22 cellular contexts compared by ENCODE assay signal in the genomic region with DNA sequence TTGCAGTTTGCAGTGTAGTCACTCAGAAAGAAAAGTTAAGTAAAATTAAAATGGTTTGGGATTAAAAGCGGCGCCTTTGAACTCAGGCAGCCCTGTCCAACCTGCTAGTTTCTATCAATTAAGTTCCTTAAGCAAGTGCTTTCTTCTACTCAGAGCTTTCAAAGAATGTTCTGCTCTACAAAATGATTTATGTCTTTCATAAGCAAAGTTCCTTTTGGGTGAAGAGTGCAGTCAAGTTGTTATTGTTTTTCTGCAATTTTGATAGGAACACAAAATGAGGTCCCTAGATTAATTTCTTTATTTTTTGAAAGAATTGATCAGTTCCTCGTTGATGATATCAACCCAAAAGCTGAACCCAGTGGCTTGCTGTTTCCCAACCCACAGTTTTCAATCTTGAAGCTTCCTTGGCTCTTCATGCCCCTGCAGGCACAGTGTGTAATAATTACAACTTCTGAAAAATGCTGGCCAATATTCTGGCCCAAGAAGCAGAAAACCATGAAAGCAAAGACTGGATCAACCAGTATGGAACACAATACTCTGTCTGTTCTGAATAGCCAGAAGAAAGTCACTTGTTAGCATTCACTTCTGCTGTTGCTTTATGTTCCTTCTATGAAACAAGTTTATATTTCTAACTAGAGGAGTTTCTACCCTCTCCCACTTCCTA.
DNase-seq lines count a peak whose midpoint lies in the region; ATAC-seq and TF ChIP-seq lines count a peak whose summit lies in the region.
"Had no signal": no experiment of that assay in that cellular context is flagged by ENCODE, and none has a peak within 500 bp of the region (broad histone marks: within the 10 kb centered on the region; RNA-seq: fewer than 3 reads in every experiment).

No MANE protein-coding gene starts in this region.

- no peaks in the 10 kb centered on the region for H3K27me3 Mint-ChIP-seq in brain
- H3K27me3 Mint-ChIP-seq: activated CD4-positive, alpha-beta memory T cell treated with anti-CD3 and anti-CD28 coated beads, Interleukin-2, amount 10 ng/mL, durations not matched to agents 7 days and 5 days had no signal

- ATAC-seq in SK-N-SH treated with all-trans-retinoic acid at 6 μM for 48 hours, result no peak
- ATAC-seq in HG02884 (IDR thresholded peaks at IDR 0.05; ENCODE audit: unreplicated experiment), result no peak
- ATAC-seq in GM21529 (IDR thresholded peaks at IDR 0.05; ENCODE audit: unreplicated experiment), result no peak
- ATAC-seq: A549; body of pancreas; naive thymus-derived CD4-positive, alpha-beta T cell had no signal

- DNase-seq in HT-29 (ENCODE audit: low spot score) (peak; percentile 33), foreskin melanocyte (peak; percentile 81), prostate gland (ENCODE audit: low spot score) (peak; percentile 45), GM20000 (ENCODE audit: low spot score) (no peak)
- DNase-seq: activated CD4-positive, alpha-beta memory T cell treated with anti-CD3 and anti-CD28 coated beads, Interleukin-2, amount 10 ng/mL, durations not matched to agents 7 days and 5 days; activated CD4-positive, alpha-beta T cell treated with anti-CD3 and anti-CD28 coated beads for 1 hour; activated CD8-positive, alpha-beta memory T cell treated with anti-CD3 and anti-CD28 coated beads, Interleukin-2, amount 50 U/mL, for 4 hours; activated naive CD4-positive, alpha-beta T cell treated with anti-CD3 and anti-CD28 coated beads, Interleukin-2, amount 10 ng/mL, durations not matched to agents 7 days and 5 days; body of pancreas; GOT3; left ventricle myocardium inferior; naive thymus-derived CD4-positive, alpha-beta T cell; NCI-H2029; NCI-H524 treated with DMSO at 0.1 percent for 48 hours; Right ventricle myocardium superior; stimulated activated naive CD4-positive, alpha-beta T cell had no signal

- H3K4me3 ChIP-seq in prostate gland, result no peak overlapping the region
- H3K4me3 ChIP-seq: A549, body of pancreas, left ventricle myocardium inferior had no signal

- peak overlapping the region in 1 of 5 experiments; percentile 71 for H3K4me3 Mint-ChIP-seq in brain
- H3K4me3 Mint-ChIP-seq: activated CD4-positive, alpha-beta memory T cell treated with anti-CD3 and anti-CD28 coated beads, Interleukin-2, amount 10 ng/mL, durations not matched to agents 7 days and 5 days; activated naive CD4-positive, alpha-beta T cell treated with anti-CD3 and anti-CD28 coated beads, Interleukin-2, amount 10 ng/mL, durations not matched to agents 7 days and 5 days; naive thymus-derived CD4-positive, alpha-beta T cell; T-helper 2 cell treated with Interferon-gamma antibody and Interleukin-4, amounts not matched to agents 5 μg/mL and 100 μg/mL, for 36 hours had no signal

- H3K9me3 ChIP-seq in prostate gland, result no peaks in the 10 kb centered on the region
- H3K9me3 ChIP-seq: A549, body of pancreas, left ventricle myocardium inferior had no signal

- TF ChIP-seq CTCF in brain (conservative IDR thresholded peaks at IDR 0.05), result no peak
- TF ChIP-seq CTCF in prostate gland (IDR thresholded peaks at IDR 0.05), result no peak
- TF ChIP-seq CTCF in GM20000 (IDR thresholded peaks at IDR 0.05; ENCODE audit: extremely low read depth, missing control alignments), result no peak

- peak overlapping the region; percentile 3 to 36 for H3K27ac ChIP-seq in prostate gland
- H3K27ac ChIP-seq: A549, body of pancreas, left ventricle myocardium inferior had no signal

- intact Hi-C loops in prostate gland (cut with DNase I), result no loop called here

- WGBS in prostate gland, result 42% methylated on average over 3 of the region's 3 CpGs

- peaks cover 0 to 14% (median 2%) of the 10 kb centered on the region in 5 experiments for H3K9me3 Mint-ChIP-seq in brain
- H3K9me3 Mint-ChIP-seq: activated CD4-positive, alpha-beta memory T cell treated with anti-CD3 and anti-CD28 coated beads, Interleukin-2, amount 10 ng/mL, durations not matched to agents 7 days and 5 days; activated naive CD4-positive, alpha-beta T cell treated with anti-CD3 and anti-CD28 coated beads, Interleukin-2, amount 10 ng/mL, durations not matched to agents 7 days and 5 days; T-helper 2 cell treated with Interferon-gamma antibody and Interleukin-4, amounts not matched to agents 5 μg/mL and 100 μg/mL, for 36 hours had no signal

- peak overlapping the region in 3 of 5 experiments; percentile 76 to 88 (median 77) for H3K27ac Mint-ChIP-seq in brain
- H3K27ac Mint-ChIP-seq: activated CD4-positive, alpha-beta memory T cell treated with anti-CD3 and anti-CD28 coated beads, Interleukin-2, amount 10 ng/mL, durations not matched to agents 7 days and 5 days; activated naive CD4-positive, alpha-beta T cell treated with anti-CD3 and anti-CD28 coated beads, Interleukin-2, amount 10 ng/mL, durations not matched to agents 7 days and 5 days; T-helper 2 cell treated with Interferon-gamma antibody and Interleukin-4, amounts not matched to agents 5 μg/mL and 100 μg/mL, for 36 hours had no signal

- peaks cover 12% of the 10 kb centered on the region for H3K36me3 Mint-ChIP-seq in brain
- H3K36me3 Mint-ChIP-seq: activated naive CD4-positive, alpha-beta T cell treated with anti-CD3 and anti-CD28 coated beads, Interleukin-2, amount 10 ng/mL, durations not matched to agents 7 days and 5 days; naive thymus-derived CD4-positive, alpha-beta T cell had no signal

- H3K4me1 Mint-ChIP-seq in brain, result peaks cover 47% of the 10 kb centered on the region
- H3K4me1 Mint-ChIP-seq: activated naive CD4-positive, alpha-beta T cell treated with anti-CD3 and anti-CD28 coated beads, Interleukin-2, amount 10 ng/mL, durations not matched to agents 7 days and 5 days had no signal

- no peaks in the 10 kb centered on the region for H3K27me3 ChIP-seq in prostate gland (replicated peaks; ENCODE audit: insufficient read depth)
- H3K27me3 ChIP-seq: body of pancreas had no signal

- peaks cover 5% of the 10 kb centered on the region for H3K4me1 ChIP-seq in prostate gland (replicated peaks)
- H3K4me1 ChIP-seq: left ventricle myocardium inferior had no signal

- no peaks in the 10 kb centered on the region for H3K36me3 ChIP-seq in prostate gland
- H3K36me3 ChIP-seq: left ventricle myocardium inferior had no signal

- TF ChIP-seq POLR2A in prostate gland (IDR thresholded peaks at IDR 0.05), result no peak

TF ChIP-seq in SK-N-SH treated with all-trans-retinoic acid at 6 μM for 48 hours, 23 proteins besides CTCF, POLR2A, EP300 and RAD21:
- TF ChIP-seq, protein P1, sequence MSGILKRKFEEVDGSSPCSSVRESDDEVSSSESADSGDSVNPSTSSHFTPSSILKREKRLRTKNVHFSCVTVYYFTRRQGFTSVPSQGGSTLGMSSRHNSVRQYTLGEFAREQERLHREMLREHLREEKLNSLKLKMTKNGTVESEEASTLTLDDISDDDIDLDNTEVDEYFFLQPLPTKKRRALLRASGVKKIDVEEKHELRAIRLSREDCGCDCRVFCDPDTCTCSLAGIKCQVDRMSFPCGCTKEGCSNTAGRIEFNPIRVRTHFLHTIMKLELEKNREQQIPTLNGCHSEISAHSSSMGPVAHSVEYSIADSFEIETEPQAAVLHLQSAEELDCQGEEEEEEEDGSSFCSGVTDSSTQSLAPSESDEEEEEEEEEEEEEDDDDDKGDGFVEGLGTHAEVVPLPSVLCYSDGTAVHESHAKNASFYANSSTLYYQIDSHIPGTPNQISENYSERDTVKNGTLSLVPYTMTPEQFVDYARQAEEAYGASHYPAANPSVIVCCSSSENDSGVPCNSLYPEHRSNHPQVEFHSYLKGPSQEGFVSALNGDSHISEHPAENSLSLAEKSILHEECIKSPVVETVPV (CRISPR knock-in tag; IDR thresholded peaks at IDR 0.05), result no peak
- no peak for TF ChIP-seq SNAI2 (CRISPR knock-in tag; IDR thresholded peaks at IDR 0.05)
